In the genomic region with DNA sequence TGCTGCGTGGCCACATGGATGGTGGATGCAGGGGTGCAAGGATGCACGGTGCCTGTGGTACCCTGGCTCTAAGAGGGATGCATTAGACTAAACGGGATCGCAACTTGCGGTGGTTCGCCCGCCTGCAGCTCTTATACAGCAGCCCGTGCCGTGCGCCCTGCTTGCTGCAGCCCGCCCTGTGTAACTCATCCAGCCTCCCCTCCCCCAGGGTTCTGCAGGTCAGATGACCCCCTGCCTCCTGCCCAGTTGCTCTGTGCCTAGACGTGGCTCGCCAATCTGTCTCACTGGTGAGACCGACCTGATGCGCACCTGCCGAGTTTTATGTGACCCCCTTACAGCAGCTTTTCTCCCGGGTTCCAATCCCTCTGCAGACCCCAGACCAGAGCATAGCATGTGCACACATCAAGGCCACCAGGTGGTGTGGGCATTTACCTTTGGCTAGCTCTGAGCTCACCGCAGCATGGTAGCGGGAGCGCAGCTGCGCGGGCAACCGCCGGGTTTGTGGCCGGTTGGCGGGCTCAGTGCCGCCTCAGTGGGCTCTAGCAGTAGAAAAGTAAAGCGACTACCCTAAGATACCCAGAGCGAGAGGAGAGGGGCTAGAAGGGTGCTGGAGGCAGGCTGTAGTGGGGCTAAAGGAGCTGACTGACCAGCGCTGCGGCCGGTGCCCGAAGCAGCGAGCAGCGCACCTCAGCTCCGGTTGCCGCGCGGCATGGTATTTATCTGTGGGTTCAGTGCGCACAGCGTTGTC, we compare ENCODE assay signal across 10 cellular contexts. TPM values are rescaled to one million over a fixed set of nuclear protein-coding genes. Genes with fewer than 3 reads are reported as not detected.
A peak's percentile ranks its signal among the peaks of the same experiment; 100 is the strongest.
DNase-seq lines count a peak whose midpoint lies in the region; ATAC-seq, FAIRE-seq and TF ChIP-seq lines count a peak whose summit lies in the region.
"Had no signal": no experiment of that assay in that cellular context is flagged by ENCODE, and none has a peak within 500 bp of the region (broad histone marks: within the 10 kb centered on the region; RNA-seq: fewer than 3 reads in every experiment).

No MANE protein-coding gene starts in this region.

- TF ChIP-seq EP300 in transverse colon (IDR thresholded peaks at IDR 0.05; ENCODE audit: low read depth) = no peak

- in situ Hi-C loops in transverse colon (cut with MboI; ENCODE audit: low pct_ligation_motif_present in 1 of 4, low pct_unique_long_range_greater_than_20kb in 1 of 4, low sequenced_read_pairs in 3 of 4) = loop anchor here (25.0 kb wide), 6 partner anchors 89 to 614 kb away; partner anchors contain the start of genes ANKRD60 (in 1 of the 4) and STX16 (in 1 of the 4)

- TF ChIP-seq POLR2A in transverse colon (IDR thresholded peaks at IDR 0.05) (no peak), right lobe of liver (IDR thresholded peaks at IDR 0.05) (no peak)

- H3K4me3 Mint-ChIP-seq in activated naive CD4-positive, alpha-beta T cell treated with anti-CD3 and anti-CD28 coated beads for 36 hours = peak overlapping the region; percentile 81
- H3K4me3 Mint-ChIP-seq in astrocyte (ENCODE audit: unreplicated experiment) = peak overlapping the region; percentile 89

- ATAC-seq in lower lobe of right lung (no peak), right lobe of liver (no peak), HG03354 (IDR thresholded peaks at IDR 0.05; ENCODE audit: poor library complexity, severe bottlenecking, unreplicated experiment) (no peak)

- H3K4me1 ChIP-seq in astrocyte (ENCODE audit: insufficient read depth, low read length) (peaks cover 14% of the 10 kb centered on the region), lower lobe of right lung (peaks cover 25% of the 10 kb centered on the region), transverse colon (peaks cover 0 to 30% (median 9%) of the 10 kb centered on the region in 4 donors), right lobe of liver (peaks cover 0 to 3% (median 0%) of the 10 kb centered on the region in 4 donors)

- FAIRE-seq in astrocyte (lab: Jason Lieb, UNC) = no peak
- FAIRE-seq: colon had no signal

- peaks cover 30% of the 10 kb centered on the region for H3K79me2 ChIP-seq in astrocyte (ENCODE audit: insufficient read depth, low read length)

- no peak overlapping the region for H3K9ac ChIP-seq in astrocyte (ENCODE audit: low read length)

- H3K27ac ChIP-seq in astrocyte (ENCODE audit: low read depth, low read length) (no peak overlapping the region), lower lobe of right lung (no peak overlapping the region), transverse colon (no peak overlapping the region), right lobe of liver (no peak overlapping the region)

- H3K4me1 Mint-ChIP-seq in activated naive CD4-positive, alpha-beta T cell treated with anti-CD3 and anti-CD28 coated beads for 36 hours (ENCODE audit: low read depth) = peaks cover 22% of the 10 kb centered on the region
- H3K4me1 Mint-ChIP-seq in astrocyte (ENCODE audit: low read depth, unreplicated experiment) = peaks cover 22% of the 10 kb centered on the region

- TF ChIP-seq CTCF in astrocyte (IDR thresholded peaks at IDR 0.05; ENCODE audit: insufficient read depth, low read depth, low read length) (no peak), lower lobe of right lung (IDR thresholded peaks at IDR 0.05) (no peak), transverse colon (IDR thresholded peaks at IDR 0.05) (no peak), right lobe of liver (IDR thresholded peaks at IDR 0.05) (no peak)

- H3K4me2 ChIP-seq in astrocyte (ENCODE audit: low read length) = peak overlapping the region; percentile 88

- H3K36me3 Mint-ChIP-seq in activated naive CD4-positive, alpha-beta T cell treated with anti-CD3 and anti-CD28 coated beads for 36 hours (ENCODE audit: low read depth) = no peaks in the 10 kb centered on the region
- peaks cover 4% of the 10 kb centered on the region for H3K36me3 Mint-ChIP-seq in astrocyte (ENCODE audit: low read depth, unreplicated experiment)

- intact Hi-C loops in activated naive CD4-positive, alpha-beta T cell treated with anti-CD3 and anti-CD28 coated beads for 36 hours (cut with micrococcal nuclease) = loop anchor here (5.0 kb wide), 2 partner anchors 369 to 614 kb away; no protein-coding TSS in a partner anchor
- intact Hi-C loops in lower lobe of right lung (cut with DNase I) = no loop called here
- intact Hi-C loops in transverse colon (cut with DNase I; ENCODE audit: low total_unique reads) = no loop called here
- intact Hi-C loops in right lobe of liver (cut with DNase I) = loop anchor here (10.0 kb wide), 2 partner anchors 367 to 377 kb away; no protein-coding TSS in a partner anchor

- H3K36me3 ChIP-seq in astrocyte (ENCODE audit: insufficient read depth, low read length) = no peaks in the 10 kb centered on the region
- no peaks in the 10 kb centered on the region for H3K36me3 ChIP-seq in lower lobe of right lung
- no peaks in the 10 kb centered on the region for H3K36me3 ChIP-seq in transverse colon
- H3K36me3 ChIP-seq in right lobe of liver = no peaks in the 10 kb centered on the region

- H3K9me3 ChIP-seq in astrocyte (ENCODE audit: insufficient read depth, low read depth, low read length) (no peaks in the 10 kb centered on the region), lower lobe of right lung (no peaks in the 10 kb centered on the region), transverse colon (no peaks in the 10 kb centered on the region), right lobe of liver (no peaks in the 10 kb centered on the region)

- 40 to 65% methylated on average over 2 to 40 of the region's 41 CpGs for WGBS in transverse colon (ENCODE audit: low coverage in 1 of 2), 2 donors
- WGBS in right lobe of liver (ENCODE audit: insufficient coverage, low coverage, low lambda C conversion rate, missing lambda C conversion rate) = 42% methylated on average over 5 of the region's 41 CpGs

- CTCF ChIA-PET in activated naive CD4-positive, alpha-beta T cell treated with anti-CD3 and anti-CD28 coated beads for 36 hours (lab: Charles Lee) = no interaction called here

- peaks cover 26% of the 10 kb centered on the region for H3K27me3 Mint-ChIP-seq in activated naive CD4-positive, alpha-beta T cell treated with anti-CD3 and anti-CD28 coated beads for 36 hours (ENCODE audit: low read depth)
- peaks cover 16% of the 10 kb centered on the region for H3K27me3 Mint-ChIP-seq in astrocyte (ENCODE audit: low read depth, unreplicated experiment)

- H3K27ac Mint-ChIP-seq in activated naive CD4-positive, alpha-beta T cell treated with anti-CD3 and anti-CD28 coated beads for 36 hours = no peak overlapping the region
- peak overlapping the region; percentile 18 for H3K27ac Mint-ChIP-seq in astrocyte (ENCODE audit: unreplicated experiment)

- H3K4me3 ChIP-seq in astrocyte (ENCODE audit: insufficient read depth, low read depth, low read length) (peak overlapping the region; percentile 77), lower lobe of right lung (peak overlapping the region; percentile 51), transverse colon (peak overlapping the region in 3 of 4 donors; percentile 22 to 41 (median 38)), right lobe of liver (peak overlapping the region in 1 of 3 donors; percentile 36)

- no peaks in the 10 kb centered on the region for H3K9me3 Mint-ChIP-seq in activated naive CD4-positive, alpha-beta T cell treated with anti-CD3 and anti-CD28 coated beads for 36 hours
- H3K9me3 Mint-ChIP-seq in astrocyte (ENCODE audit: unreplicated experiment) = peaks cover 3% of the 10 kb centered on the region

- DNase-seq in activated naive CD4-positive, alpha-beta T cell treated with anti-CD3 and anti-CD28 coated beads for 36 hours = no peak
- DNase-seq in activated naive CD4-positive, alpha-beta T cell treated with anti-CD3 and anti-CD28 coated beads, Interleukin-2, amount 50 U/mL, for 16 hours = no peak
- DNase-seq in astrocyte (ENCODE audit: low read depth) (no peak), lower lobe of right lung (no peak), transverse colon (no peak), right lobe of liver (no peak), CD1c-positive myeloid dendritic cell (ENCODE audit: extremely low spot score) (no peak)
- DNase-seq: DMS 273 treated with DMSO at 0.1 percent for 48 hours had no signal

- H3K27me3 ChIP-seq in astrocyte (ENCODE audit: insufficient read depth, low read length) = peaks cover 15% of the 10 kb centered on the region
- H3K27me3 ChIP-seq in lower lobe of right lung (ENCODE audit: low read depth) = peaks cover 73% of the 10 kb centered on the region
- H3K27me3 ChIP-seq in transverse colon = peaks cover 73% of the 10 kb centered on the region
- H3K27me3 ChIP-seq in right lobe of liver = no peaks in the 10 kb centered on the region

- H4K20me1 ChIP-seq in astrocyte (ENCODE audit: insufficient read depth, low read length) = no peaks in the 10 kb centered on the region

- peak overlapping the region; percentile 90 for H2AFZ ChIP-seq in astrocyte (ENCODE audit: low read depth, low read length)

RNA-seq across cellular contexts. Expression of gene GNAS-AS1, which starts 0.7 kb away (rescaled TPM):
- 1 to 10 TPM; 1.6 to 1.9 TPM for total RNA-seq in activated naive CD4-positive, alpha-beta T cell treated with anti-CD3 and anti-CD28 coated beads for 36 hours
- total RNA-seq in astrocyte (2.8 and 3.8 TPM in 2 replicates), lower lobe of right lung (0.97 TPM), transverse colon (1 to 10 TPM in 1 of 4 donors, under 1 TPM in 1, not detected in 2; 0.55 to 1.1 TPM), right lobe of liver (under 1 TPM in 3 of 6 experiments, not detected in 3; 0.23 to 0.37 (median 0.27) TPM)

RNA-seq across cellular contexts. Expression of gene GNAS, which starts 1.1 kb away (rescaled TPM):
- total RNA-seq in activated naive CD4-positive, alpha-beta T cell treated with anti-CD3 and anti-CD28 coated beads for 36 hours = 100 to 1,000 TPM; 770 to 802 TPM
- total RNA-seq in astrocyte = 1,937 and 2,003 TPM in 2 replicates
- total RNA-seq in lower lobe of right lung = 744 TPM
- total RNA-seq in transverse colon = 100 to 1,000 TPM; 501 to 716 (median 535) TPM
- 100 to 1,000 TPM; 254 to 400 (median 287) TPM for total RNA-seq in right lobe of liver

Comparison
In these comparisons a context has a peak if more than half of its experiments do, and no peak if none do; other contexts are left out.
1. intact Hi-C loops: an anchor here in activated naive CD4-positive, alpha-beta T cell treated with anti-CD3 and anti-CD28 coated beads for 36 hours (5.0 kb wide) and right lobe of liver (10.0 kb wide); none called in lower lobe of right lung and transverse colon.